Comparison of ENCODE assay signal across 1 cellular context in the genomic region with DNA sequence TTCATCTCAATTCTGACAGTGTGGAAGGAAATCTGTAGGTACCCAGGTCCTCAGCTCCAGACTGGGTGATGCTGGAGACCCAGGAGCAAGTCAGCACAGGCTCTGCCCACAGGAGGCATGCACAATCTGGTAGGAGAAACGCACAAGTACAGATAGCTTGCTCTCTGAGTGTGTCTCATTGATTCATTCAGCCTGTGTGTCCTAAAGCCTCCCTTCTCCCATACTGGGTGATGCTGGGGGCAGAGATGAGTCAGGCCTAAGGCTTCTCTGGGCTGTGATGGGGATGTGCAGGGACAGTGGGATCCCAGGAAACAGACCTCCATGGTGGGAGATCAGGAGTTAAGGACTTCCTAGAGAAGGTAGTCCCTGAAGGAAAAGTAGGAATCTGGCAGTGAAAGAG.
TF ChIP-seq lines count a peak whose summit lies in the region.

No MANE protein-coding gene starts in this region.

TF ChIP-seq in IMR-90, 13 proteins besides CTCF, POLR2A, EP300 and RAD21:
- no peak for TF ChIP-seq SMC3 (IDR thresholded peaks at IDR 0.05; ENCODE audit: low read depth, low read length)
- no peak for TF ChIP-seq MXI1 (IDR thresholded peaks at IDR 0.05; ENCODE audit: borderline replicate concordance, low read depth, low read length)
- TF ChIP-seq RCOR1 (IDR thresholded peaks at IDR 0.05; ENCODE audit: insufficient replicate concordance, low read length), result no peak
- no peak for TF ChIP-seq MAFK (IDR thresholded peaks at IDR 0.05; ENCODE audit: low read depth, low read length)
- TF ChIP-seq, protein P1, sequence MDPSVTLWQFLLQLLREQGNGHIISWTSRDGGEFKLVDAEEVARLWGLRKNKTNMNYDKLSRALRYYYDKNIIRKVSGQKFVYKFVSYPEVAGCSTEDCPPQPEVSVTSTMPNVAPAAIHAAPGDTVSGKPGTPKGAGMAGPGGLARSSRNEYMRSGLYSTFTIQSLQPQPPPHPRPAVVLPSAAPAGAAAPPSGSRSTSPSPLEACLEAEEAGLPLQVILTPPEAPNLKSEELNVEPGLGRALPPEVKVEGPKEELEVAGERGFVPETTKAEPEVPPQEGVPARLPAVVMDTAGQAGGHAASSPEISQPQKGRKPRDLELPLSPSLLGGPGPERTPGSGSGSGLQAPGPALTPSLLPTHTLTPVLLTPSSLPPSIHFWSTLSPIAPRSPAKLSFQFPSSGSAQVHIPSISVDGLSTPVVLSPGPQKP (IDR thresholded peaks at IDR 0.05; ENCODE audit: borderline replicate concordance, low read depth, low read length), result no peak
- no peak for TF ChIP-seq RFX5 (IDR thresholded peaks at IDR 0.05; ENCODE audit: low read depth, low read length)
- no peak for TF ChIP-seq BHLHE40 (IDR thresholded peaks at IDR 0.05; ENCODE audit: low read depth, low read length)
- no peak for TF ChIP-seq MAZ (IDR thresholded peaks at IDR 0.05; ENCODE audit: borderline replicate concordance, low read depth, low read length)
- TF ChIP-seq, protein P2, sequence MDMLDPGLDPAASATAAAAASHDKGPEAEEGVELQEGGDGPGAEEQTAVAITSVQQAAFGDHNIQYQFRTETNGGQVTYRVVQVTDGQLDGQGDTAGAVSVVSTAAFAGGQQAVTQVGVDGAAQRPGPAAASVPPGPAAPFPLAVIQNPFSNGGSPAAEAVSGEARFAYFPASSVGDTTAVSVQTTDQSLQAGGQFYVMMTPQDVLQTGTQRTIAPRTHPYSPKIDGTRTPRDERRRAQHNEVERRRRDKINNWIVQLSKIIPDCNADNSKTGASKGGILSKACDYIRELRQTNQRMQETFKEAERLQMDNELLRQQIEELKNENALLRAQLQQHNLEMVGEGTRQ (IDR thresholded peaks at IDR 0.05; ENCODE audit: low read depth, low read length), result no peak
